18 cellular contexts compared by ENCODE assay signal in genomic region chr15:40815042-40815678, GRCh38. TPM values are rescaled to one million over a fixed set of nuclear protein-coding genes. Genes with fewer than 3 reads are reported as not detected.
A peak's percentile ranks its signal among the peaks of the same experiment; 100 is the strongest.
DNase-seq lines count a peak whose midpoint lies in the region; ATAC-seq and TF ChIP-seq lines count a peak whose summit lies in the region.
"Had no signal": no experiment of that assay in that cellular context is flagged by ENCODE, and none has a peak within 500 bp of the region (broad histone marks: within the 10 kb centered on the region; RNA-seq: fewer than 3 reads in every experiment).

No MANE protein-coding gene starts in this region.

- ATAC-seq in heart right ventricle: peak in 7 of 8 donors; percentile 16 to 73 (median 61)
- ATAC-seq: activated CD8-positive, alpha-beta T cell treated with anti-CD3 and anti-CD28 coated beads, Interleukin-2, amount 10 ng/mL, durations not matched to agents 7 days and 5 days; effector memory CD8-positive, alpha-beta T cell; gastrocnemius medialis had no signal

- 65 to 74% methylated on average over 4 of the region's 4 CpGs for WGBS in heart right ventricle, 2 donors
- WGBS in prostate gland: 27% methylated on average over 4 of the region's 4 CpGs

- H3K4me3 ChIP-seq in heart right ventricle (no peak overlapping the region), prostate gland (no peak overlapping the region)
- H3K4me3 ChIP-seq: gastrocnemius medialis had no signal

- H3K4me1 ChIP-seq in heart right ventricle (peaks cover 0 to 12% (median 4%) of the 10 kb centered on the region in 9 donors), prostate gland (replicated peaks) (peaks cover 7% of the 10 kb centered on the region)
- H3K4me1 ChIP-seq: gastrocnemius medialis had no signal

- peaks cover 0 to 49% (median 26%) of the 10 kb centered on the region in 9 donors for H3K36me3 ChIP-seq in heart right ventricle
- peaks cover 0 to 6% of the 10 kb centered on the region in 2 donors for H3K36me3 ChIP-seq in prostate gland

- H3K27me3 ChIP-seq in heart right ventricle: no peaks in the 10 kb centered on the region
- no peaks in the 10 kb centered on the region for H3K27me3 ChIP-seq in prostate gland (replicated peaks; ENCODE audit: insufficient read depth)
- H3K27me3 ChIP-seq: gastrocnemius medialis had no signal

- H3K9me3 ChIP-seq in heart right ventricle (no peaks in the 10 kb centered on the region), prostate gland (no peaks in the 10 kb centered on the region)
- H3K9me3 ChIP-seq: gastrocnemius medialis had no signal

- TF ChIP-seq CTCF in VCaP (conservative IDR thresholded peaks at IDR 0.05) (no peak), heart right ventricle (IDR thresholded peaks at IDR 0.05) (no peak), prostate gland (IDR thresholded peaks at IDR 0.05) (no peak)

- H3K27ac ChIP-seq in VCaP: peak overlapping the region; percentile 61
- H3K27ac ChIP-seq in heart right ventricle: no peak overlapping the region
- no peak overlapping the region for H3K27ac ChIP-seq in prostate gland
- H3K27ac ChIP-seq: gastrocnemius medialis, HL-60 had no signal

- TF ChIP-seq POLR2A in prostate gland (IDR thresholded peaks at IDR 0.05): no peak

- intact Hi-C loops in heart right ventricle (cut with DNase I) (no loop called here), prostate gland (cut with DNase I) (no loop called here)

- peak; percentile 7 for DNase-seq in HK-2 (ENCODE audit: unreplicated experiment)
- peak in 1 of 2 donors; percentile 39 for DNase-seq in heart right ventricle
- DNase-seq in prostate gland (ENCODE audit: low spot score): peak; percentile 32
- no peak for DNase-seq in hepatic stellate cell (ENCODE audit: low spot score)
- DNase-seq in activated effector memory CD4-positive, alpha-beta T cell treated with Interleukin-2 at 50 U/mL for 16 hours: no peak
- DNase-seq in islet precursor cell: no peak
- DNase-seq: activated CD8-positive, alpha-beta T cell treated with anti-CD3 and anti-CD28 coated beads, Interleukin-2, amount 10 ng/mL, durations not matched to agents 7 days and 5 days; activated effector memory CD4-positive, alpha-beta T cell treated with anti-CD3 and anti-CD28 coated beads, Interleukin-2, amount 50 U/mL, for 16 hours; CD4-positive, alpha-beta memory T cell; effector memory CD8-positive, alpha-beta T cell; gastrocnemius medialis; H7; naive B cell; NCI-H1930; stimulated activated CD4-positive, alpha-beta T cell treated with anti-CD3 and anti-CD28 coated beads, Interleukin-2, amount 100 ng/mL, for 48 hours had no signal

RNA-seq across cellular contexts. Expression of gene DNAJC17, which starts 7.9 kb away (rescaled TPM):
- total RNA-seq in heart right ventricle: 10 to 100 TPM in 9 of 10 donors, 1 to 10 TPM in 1; 9.9 to 17.7 (median 14.7) TPM
- polyA plus RNA-seq in heart right ventricle: 10 to 100 TPM; 34.5 to 62.1 TPM
- 10 to 100 TPM; 29.2 to 29.6 TPM for total RNA-seq in prostate gland

RNA-seq across cellular contexts. Expression of gene ZFYVE19, which starts 8.3 kb away (rescaled TPM):
- total RNA-seq in heart right ventricle (10 to 100 TPM; 14.2 to 29.2 (median 18.2) TPM), prostate gland (10 to 100 TPM; 39.8 to 43.3 TPM)
- polyA plus RNA-seq in heart right ventricle: 10 to 100 TPM; 11.9 to 18.1 TPM

RNA-seq across cellular contexts. Expression of gene PPP1R14D, which starts 13.3 kb away (rescaled TPM):
- total RNA-seq in heart right ventricle: not detected
- not detected for polyA plus RNA-seq in heart right ventricle
- total RNA-seq in prostate gland: under 1 TPM in 1 of 2 donors, not detected in 1; 0.97 TPM
- total RNA-seq: activated CD8-positive, alpha-beta T cell treated with anti-CD3 and anti-CD28 coated beads, Interleukin-2, amount 10 ng/mL, durations not matched to agents 7 days and 5 days; CD4-positive, alpha-beta memory T cell; H7; LHCN-M2 had no signal
- polyA plus RNA-seq: CD4-positive, alpha-beta memory T cell had no signal

RNA-seq across cellular contexts. Expression of gene SPINT1, which starts 28.7 kb away (rescaled TPM):
- total RNA-seq in heart right ventricle (1 to 10 TPM in 2 of 10 donors, under 1 TPM in 7, not detected in 1; 0.17 to 1.9 (median 0.47) TPM), prostate gland (100 to 1,000 TPM; 143 to 295 TPM)
- polyA plus RNA-seq in heart right ventricle: under 1 TPM; 0.22 to 0.43 TPM
- total RNA-seq: LHCN-M2 had no signal

RNA-seq across cellular contexts. Expression of gene C15orf62, which starts 45.4 kb away (rescaled TPM):
- total RNA-seq in heart right ventricle (under 1 TPM in 3 of 10 donors, not detected in 7; 0.10 to 0.32 (median 0.31) TPM), prostate gland (1 to 10 TPM in 1 of 2 donors, under 1 TPM in 1; 0.51 to 1.3 TPM)
- polyA plus RNA-seq in heart right ventricle: under 1 TPM; 0.12 to 0.15 TPM
- total RNA-seq: LHCN-M2 had no signal

Comparison
In these comparisons a context has a peak if more than half of its experiments do, and no peak if none do; other contexts are left out.
1. DNase-seq: peak in HK-2 (single experiment) and prostate gland (single experiment); none in hepatic stellate cell (single experiment), activated effector memory CD4-positive, alpha-beta T cell treated with Interleukin-2 at 50 U/mL for 16 hours (single experiment) and islet precursor cell (single experiment).